ENCODE assay signal across 16 cellular contexts in genomic region chr21:39265603-39266002, GRCh38. TPM values are rescaled to one million over a fixed set of nuclear protein-coding genes. Genes with fewer than 3 reads are reported as not detected.
DNase-seq lines count a peak whose midpoint lies in the region; ATAC-seq and TF ChIP-seq lines count a peak whose summit lies in the region.
"Had no signal": no experiment of that assay in that cellular context is flagged by ENCODE, and none has a peak within 500 bp of the region (broad histone marks: within the 10 kb centered on the region; RNA-seq: fewer than 3 reads in every experiment).

No MANE protein-coding gene starts in this region.

- H3K27me3 ChIP-seq in BLaER1: no peaks in the 10 kb centered on the region
- H3K27me3 ChIP-seq in ascending aorta: no peaks in the 10 kb centered on the region
- no peaks in the 10 kb centered on the region for H3K27me3 ChIP-seq in vagina

- H3K9ac ChIP-seq in BLaER1: no peak overlapping the region

- peaks cover 54% of the 10 kb centered on the region for H4K20me1 ChIP-seq in BLaER1

- peak overlapping the region; percentile 42 for H3K4me2 ChIP-seq in BLaER1

- DNase-seq in ascending aorta (ENCODE audit: low spot score in 2 of 2) (no peak), vagina (ENCODE audit: extremely low spot score in 2 of 2) (no peak)
- DNase-seq in activated T-helper 2 cell treated with anti-CD3 and anti-CD28 coated beads, Interferon-gamma antibody, Interleukin-2, Interleukin-4, amounts not matched to agents 10 μg/mL and 5 μg/mL and 100 μg/mL, durations not matched to agents 14 hours and 24 hours and 36 hours (ENCODE audit: low spot score): no peak
- DNase-seq: Calu3; CD4-positive, CD25-positive, alpha-beta regulatory T cell; DMS 273 treated with DMSO at 0.1 percent for 48 hours; HCEC 1CT; HFFc6; Karpas-422 had no signal

- no peak for TF ChIP-seq POLR2A in vagina (IDR thresholded peaks at IDR 0.05)

- H3K4me3 Mint-ChIP-seq in activated T-helper 2 cell treated with anti-CD3 and anti-CD28 coated beads, Interferon-gamma antibody, Interleukin-2, Interleukin-4, amounts not matched to agents 10 μg/mL and 5 μg/mL and 100 μg/mL, durations not matched to agents 14 hours and 24 hours and 36 hours (ENCODE audit: low read depth): no peak overlapping the region
- H3K4me3 Mint-ChIP-seq: CD4-positive, CD25-positive, alpha-beta regulatory T cell; HFFc6 had no signal

- H3K4me1 Mint-ChIP-seq in activated T-helper 2 cell treated with anti-CD3 and anti-CD28 coated beads, Interferon-gamma antibody, Interleukin-2, Interleukin-4, amounts not matched to agents 10 μg/mL and 5 μg/mL and 100 μg/mL, durations not matched to agents 14 hours and 24 hours and 36 hours (ENCODE audit: low read depth): peaks cover under 1% of the 10 kb centered on the region

- peaks cover 53% of the 10 kb centered on the region for H3K36me3 Mint-ChIP-seq in activated T-helper 2 cell treated with anti-CD3 and anti-CD28 coated beads, Interferon-gamma antibody, Interleukin-2, Interleukin-4, amounts not matched to agents 10 μg/mL and 5 μg/mL and 100 μg/mL, durations not matched to agents 14 hours and 24 hours and 36 hours (ENCODE audit: low read depth)

- no peaks in the 10 kb centered on the region for H3K27me3 Mint-ChIP-seq in activated T-helper 2 cell treated with anti-CD3 and anti-CD28 coated beads, Interferon-gamma antibody, Interleukin-2, Interleukin-4, amounts not matched to agents 10 μg/mL and 5 μg/mL and 100 μg/mL, durations not matched to agents 14 hours and 24 hours and 36 hours (ENCODE audit: low read depth)
- H3K27me3 Mint-ChIP-seq: CD4-positive, CD25-positive, alpha-beta regulatory T cell had no signal

- H3K9me3 ChIP-seq in BLaER1 (no peaks in the 10 kb centered on the region), ascending aorta (no peaks in the 10 kb centered on the region), vagina (no peaks in the 10 kb centered on the region)

- H3K4me1 ChIP-seq in BLaER1 (peaks cover 19% of the 10 kb centered on the region), ascending aorta (no peaks in the 10 kb centered on the region), vagina (no peaks in the 10 kb centered on the region)

- peaks cover 92% of the 10 kb centered on the region for H3K36me3 ChIP-seq in BLaER1
- peaks cover 42 to 67% of the 10 kb centered on the region in 2 donors for H3K36me3 ChIP-seq in ascending aorta
- peaks cover 0 to 61% of the 10 kb centered on the region in 2 donors for H3K36me3 ChIP-seq in vagina

- TF ChIP-seq CTCF in ascending aorta (IDR thresholded peaks at IDR 0.05) (no peak), vagina (IDR thresholded peaks at IDR 0.05) (no peak)

- ATAC-seq in GM18861 (IDR thresholded peaks at IDR 0.05; ENCODE audit: unreplicated experiment) (peak; percentile 54), HG02852 (IDR thresholded peaks at IDR 0.05; ENCODE audit: unreplicated experiment) (peak; percentile 68), HG03378 (IDR thresholded peaks at IDR 0.05; ENCODE audit: unreplicated experiment) (peak; percentile 54), GM18870 (IDR thresholded peaks at IDR 0.05; ENCODE audit: unreplicated experiment) (no peak)

- no peaks in the 10 kb centered on the region for H3K9me3 Mint-ChIP-seq in activated T-helper 2 cell treated with anti-CD3 and anti-CD28 coated beads, Interferon-gamma antibody, Interleukin-2, Interleukin-4, amounts not matched to agents 10 μg/mL and 5 μg/mL and 100 μg/mL, durations not matched to agents 14 hours and 24 hours and 36 hours
- H3K9me3 Mint-ChIP-seq: CD4-positive, CD25-positive, alpha-beta regulatory T cell; HFFc6 had no signal

- no peak overlapping the region for H3K27ac Mint-ChIP-seq in activated T-helper 2 cell treated with anti-CD3 and anti-CD28 coated beads, Interferon-gamma antibody, Interleukin-2, Interleukin-4, amounts not matched to agents 10 μg/mL and 5 μg/mL and 100 μg/mL, durations not matched to agents 14 hours and 24 hours and 36 hours
- H3K27ac Mint-ChIP-seq: CD4-positive, CD25-positive, alpha-beta regulatory T cell; HFFc6 had no signal

- no peak overlapping the region for H3K4me3 ChIP-seq in BLaER1
- no peak overlapping the region for H3K4me3 ChIP-seq in ascending aorta
- H3K4me3 ChIP-seq in vagina: no peak overlapping the region
- H3K4me3 ChIP-seq: K562 had no signal

- H3K27ac ChIP-seq in BLaER1 (no peak overlapping the region), ascending aorta (no peak overlapping the region), vagina (no peak overlapping the region)
- H3K27ac ChIP-seq: 22Rv1 had no signal

- intact Hi-C loops in ascending aorta (cut with DNase I): no loop called here
- intact Hi-C loops in vagina (cut with DNase I): no loop called here
- intact Hi-C loops in activated T-helper 2 cell treated with anti-CD3 and anti-CD28 coated beads, Interferon-gamma antibody, Interleukin-2, Interleukin-4, amounts not matched to agents 10 μg/mL and 5 μg/mL and 100 μg/mL, durations not matched to agents 14 hours and 24 hours and 36 hours (cut with micrococcal nuclease): no loop called here

RNA-seq across cellular contexts. Expression of gene BRWD1, which starts 47.8 kb away (rescaled TPM):
- total RNA-seq in ascending aorta (15.4 TPM), vagina (62.1 TPM)
- total RNA-seq in activated T-helper 2 cell treated with anti-CD3 and anti-CD28 coated beads, Interferon-gamma antibody, Interleukin-2, Interleukin-4, amounts not matched to agents 10 μg/mL and 5 μg/mL and 100 μg/mL, durations not matched to agents 14 hours and 24 hours and 36 hours: 34.8 and 36.0 TPM in 2 replicates
